Comparison of ENCODE assay signal across 33 cellular contexts in genomic region chr7:106893591-106893990, GRCh38. TPM values are rescaled to one million over a fixed set of nuclear protein-coding genes. Genes with fewer than 3 reads are reported as not detected.
DNase-seq lines count a peak whose midpoint lies in the region; ATAC-seq, FAIRE-seq and TF ChIP-seq lines count a peak whose summit lies in the region.
"Had no signal": no experiment of that assay in that cellular context is flagged by ENCODE, and none has a peak within 500 bp of the region (broad histone marks: within the 10 kb centered on the region; RNA-seq: fewer than 3 reads in every experiment).

No MANE protein-coding gene starts in this region.

- H3K36me3 Mint-ChIP-seq in stimulated activated memory B cell treated with anti-CD40 and anti-IgM and Interleukin-4, amounts not matched to agents 10 μg/mL and 1 μg/mL and 100 μg/mL, for 72 hours: peaks cover 78% of the 10 kb centered on the region
- H3K36me3 Mint-ChIP-seq in activated CD4-positive, alpha-beta T cell treated with anti-CD3 and anti-CD28 coated beads for 36 hours (ENCODE audit: low read depth): peaks cover 39% of the 10 kb centered on the region
- H3K36me3 Mint-ChIP-seq: brain, type B pancreatic cell had no signal

- no peak for ATAC-seq in stimulated activated memory B cell treated with anti-CD40 and anti-IgM and Interleukin-4, amounts not matched to agents 10 μg/mL and 1 μg/mL and 100 μg/mL, for 72 hours
- no peak for ATAC-seq in activated CD4-positive, alpha-beta T cell treated with anti-CD3 and anti-CD28 coated beads for 36 hours
- ATAC-seq: activated CD8-positive, alpha-beta T cell treated with anti-CD3 and anti-CD28 coated beads for 36 hours; activated T-helper 17 cell treated with anti-CD3 and anti-CD28 coated beads, Interleukin-2, amount 50 U/mL, for 72 hours; gastrocnemius medialis; GM23338; mucosa of descending colon had no signal

- H3K4me1 Mint-ChIP-seq in stimulated activated memory B cell treated with anti-CD40 and anti-IgM and Interleukin-4, amounts not matched to agents 10 μg/mL and 1 μg/mL and 100 μg/mL, for 72 hours: peaks cover 71% of the 10 kb centered on the region
- H3K4me1 Mint-ChIP-seq in activated CD4-positive, alpha-beta T cell treated with anti-CD3 and anti-CD28 coated beads for 36 hours: peaks cover 14% of the 10 kb centered on the region

- no peak for FAIRE-seq in bronchial epithelial cell (lab: Jason Lieb, UNC)
- FAIRE-seq: endometrium, HTR-8/SVneo had no signal

- no peaks in the 10 kb centered on the region for H3K27me3 Mint-ChIP-seq in stimulated activated memory B cell treated with anti-CD40 and anti-IgM and Interleukin-4, amounts not matched to agents 10 μg/mL and 1 μg/mL and 100 μg/mL, for 72 hours
- H3K27me3 Mint-ChIP-seq in activated CD4-positive, alpha-beta T cell treated with anti-CD3 and anti-CD28 coated beads for 36 hours: no peaks in the 10 kb centered on the region
- H3K27me3 Mint-ChIP-seq: activated CD8-positive, alpha-beta T cell treated with anti-CD3 and anti-CD28 coated beads for 36 hours; activated T-helper 17 cell treated with anti-CD3 and anti-CD28 coated beads, Interleukin-2, amount 50 U/mL, for 72 hours; type B pancreatic cell had no signal

- H3K9me3 Mint-ChIP-seq in stimulated activated memory B cell treated with anti-CD40 and anti-IgM and Interleukin-4, amounts not matched to agents 10 μg/mL and 1 μg/mL and 100 μg/mL, for 72 hours: peaks cover 4% of the 10 kb centered on the region
- peaks cover 5% of the 10 kb centered on the region for H3K9me3 Mint-ChIP-seq in activated CD4-positive, alpha-beta T cell treated with anti-CD3 and anti-CD28 coated beads for 36 hours (ENCODE audit: low read depth)
- H3K9me3 Mint-ChIP-seq: activated T-helper 17 cell treated with anti-CD3 and anti-CD28 coated beads, Interleukin-2, amount 50 U/mL, for 72 hours; GM23338; type B pancreatic cell had no signal

- peak; percentile 1 for DNase-seq in NCI-H510A treated with DMSO at 0.1 percent for 48 hours (lab: John Stamatoyannopoulos, UW)
- DNase-seq in NCI-H510A (lab: John Stamatoyannopoulos, UW): no peak
- peak; percentile 41 for DNase-seq in MV-4-11 (lab: John Stamatoyannopoulos, UW)
- peak; percentile 95 for DNase-seq in bronchial epithelial cell (ENCODE audit: low read depth)
- DNase-seq in NCI-H1048 (lab: John Stamatoyannopoulos, UW): no peak
- no peak for DNase-seq in D341Med (ENCODE audit: low spot score)
- DNase-seq in activated CD4-positive, alpha-beta T cell treated with anti-CD3 and anti-CD28 coated beads for 36 hours: no peak
- DNase-seq: activated CD4-positive, CD25-positive, alpha-beta regulatory T cell treated with anti-CD3 and anti-CD28 coated beads, Interleukin-2, amount 50 U/mL, for 72 hours; activated CD8-positive, alpha-beta T cell treated with anti-CD3 and anti-CD28 coated beads for 36 hours; activated naive CD4-positive, alpha-beta T cell treated with anti-CD3 and anti-CD28 coated beads, Interleukin-2, amount 50 U/mL, for 16 hours; DND-41; dorsolateral prefrontal cortex; gastrocnemius medialis; KG1; mucosa of descending colon; NCI-H1092; NCI-H187 treated with DMSO at 0.1 percent for 48 hours; NCI-H524 treated with DMSO at 0.1 percent for 48 hours; NK-92 treated with Interleukin-12 subunit alpha and Interleukin-12 subunit beta, amount 100 ng/mL, for 24 hours; Right ventricle myocardium superior; stimulated activated naive CD4-positive, alpha-beta T cell had no signal

- no peak overlapping the region for H3K4me3 ChIP-seq in bronchial epithelial cell (ENCODE audit: low read depth, low read length)
- H3K4me3 ChIP-seq: dorsolateral prefrontal cortex, gastrocnemius medialis, GM23338, lung, mucosa of descending colon had no signal

- TF ChIP-seq CTCF in bronchial epithelial cell (IDR thresholded peaks at IDR 0.05; ENCODE audit: insufficient read depth, low read length, severe bottlenecking): no peak

- CTCF ChIA-PET in activated CD4-positive, alpha-beta T cell treated with anti-CD3 and anti-CD28 coated beads for 36 hours (lab: Charles Lee): no interaction called here

- H3K4me3 Mint-ChIP-seq in stimulated activated memory B cell treated with anti-CD40 and anti-IgM and Interleukin-4, amounts not matched to agents 10 μg/mL and 1 μg/mL and 100 μg/mL, for 72 hours: no peak overlapping the region
- no peak overlapping the region for H3K4me3 Mint-ChIP-seq in activated CD4-positive, alpha-beta T cell treated with anti-CD3 and anti-CD28 coated beads for 36 hours
- H3K4me3 Mint-ChIP-seq: activated CD8-positive, alpha-beta T cell treated with anti-CD3 and anti-CD28 coated beads for 36 hours; activated T-helper 17 cell treated with anti-CD3 and anti-CD28 coated beads, Interleukin-2, amount 50 U/mL, for 72 hours; brain; CD14-positive monocyte; GM23338; nephron; type B pancreatic cell had no signal

- peak overlapping the region; percentile 52 for H3K27ac Mint-ChIP-seq in stimulated activated memory B cell treated with anti-CD40 and anti-IgM and Interleukin-4, amounts not matched to agents 10 μg/mL and 1 μg/mL and 100 μg/mL, for 72 hours
- no peak overlapping the region for H3K27ac Mint-ChIP-seq in activated CD4-positive, alpha-beta T cell treated with anti-CD3 and anti-CD28 coated beads for 36 hours
- H3K27ac Mint-ChIP-seq: activated CD8-positive, alpha-beta T cell treated with anti-CD3 and anti-CD28 coated beads for 36 hours; activated T-helper 17 cell treated with anti-CD3 and anti-CD28 coated beads, Interleukin-2, amount 50 U/mL, for 72 hours; brain; GM23338; nephron; type B pancreatic cell had no signal

- H3K36me3 ChIP-seq in bronchial epithelial cell (ENCODE audit: control insufficient read depth, insufficient read depth, low read length): no peaks in the 10 kb centered on the region
- H3K36me3 ChIP-seq: gastrocnemius medialis had no signal

- POLR2A ChIA-PET in activated CD4-positive, alpha-beta T cell treated with anti-CD3 and anti-CD28 coated beads for 36 hours (lab: Charles Lee): no interaction called here

- intact Hi-C loops in activated CD4-positive, alpha-beta T cell treated with anti-CD3 and anti-CD28 coated beads for 36 hours (cut with DNase I, micrococcal nuclease): no loop called here

- H3K27me3 ChIP-seq in bronchial epithelial cell (ENCODE audit: control insufficient read depth, insufficient read depth, low read length): no peaks in the 10 kb centered on the region
- H3K27me3 ChIP-seq: dorsolateral prefrontal cortex, gastrocnemius medialis had no signal

RNA-seq across cellular contexts. Expression of gene PIK3CG, which starts 28.5 kb away (rescaled TPM):
- total RNA-seq in bronchial epithelial cell: not detected in 2 replicates
- total RNA-seq in activated CD4-positive, alpha-beta T cell treated with anti-CD3 and anti-CD28 coated beads for 36 hours: 10 to 100 TPM in 1 of 2 experiments, 1 to 10 TPM in 1; 9.9 to 14.3 TPM
- total RNA-seq: chondrocyte, GM23338, osteoblast had no signal

Comparison
In these comparisons a context has a peak if more than half of its experiments do, and no peak if none do; other contexts are left out.
1. DNase-seq: peak in NCI-H510A treated with DMSO at 0.1 percent for 48 hours (single experiment), MV-4-11 (single experiment) and bronchial epithelial cell (single experiment); none in NCI-H510A (single experiment), NCI-H1048 (single experiment), D341Med (single experiment) and activated CD4-positive, alpha-beta T cell treated with anti-CD3 and anti-CD28 coated beads for 36 hours (single experiment).
2. RNA of gene PIK3CG, which starts 28.5 kb away (total RNA-seq): 9.9 to 14.3 TPM in activated CD4-positive, alpha-beta T cell treated with anti-CD3 and anti-CD28 coated beads for 36 hours; not detected in bronchial epithelial cell; every median in the first group is over 10 times any median in the second.